In genomic region chr5:80141147-80141671, GRCh38 we compare ENCODE assay signal across 8 cellular contexts.
DNase-seq lines count a peak whose midpoint lies in the region; ATAC-seq and TF ChIP-seq lines count a peak whose summit lies in the region.

No MANE protein-coding gene starts in this region.

- H3K14ac ChIP-seq in trophoblast cell (ENCODE audit: low read length), result no peak overlapping the region

- H4K12ac ChIP-seq in trophoblast cell (ENCODE audit: low read depth, low read length), result no peak overlapping the region

- H3K4ac ChIP-seq in trophoblast cell (ENCODE audit: low read depth, low read length), result no peak overlapping the region

- TF ChIP-seq CTCF in WERI-Rb-1 (IDR thresholded peaks at IDR 0.05; ENCODE audit: low read depth, low read length), result no peak

- peak overlapping the region; percentile 56 for H2BK120ac ChIP-seq in trophoblast cell (ENCODE audit: insufficient read depth, low read length, poor library complexity)

- H3K9me3 Mint-ChIP-seq in stimulated activated memory B cell treated with anti-CD40 and anti-IgM and Interleukin-4, amounts not matched to agents 10 μg/mL and 1 μg/mL and 100 μg/mL, for 72 hours, result no peaks in the 10 kb centered on the region

- no peak overlapping the region for H2AK5ac ChIP-seq in trophoblast cell (ENCODE audit: low read length)

- no peak overlapping the region for H2AFZ ChIP-seq in trophoblast cell (ENCODE audit: insufficient read depth, low read length, poor library complexity)

- H3K27me3 Mint-ChIP-seq in stimulated activated memory B cell treated with anti-CD40 and anti-IgM and Interleukin-4, amounts not matched to agents 10 μg/mL and 1 μg/mL and 100 μg/mL, for 72 hours, result no peaks in the 10 kb centered on the region

- H3K9me3 ChIP-seq in WERI-Rb-1 (ENCODE audit: severe bottlenecking) (no peaks in the 10 kb centered on the region), trophoblast cell (ENCODE audit: insufficient read depth, low read depth, low read length) (no peaks in the 10 kb centered on the region)

- no peak overlapping the region for H2BK12ac ChIP-seq in trophoblast cell (ENCODE audit: low read length)

- peak overlapping the region; percentile 57 for H4K91ac ChIP-seq in trophoblast cell (ENCODE audit: low read depth, low read length)

- in situ Hi-C loops in G401 (cut with HindIII; ENCODE audit: low sequenced_read_pairs), result no loop called here

- H3K23ac ChIP-seq in trophoblast cell (ENCODE audit: low read length), result no peak overlapping the region

- H3K27me3 ChIP-seq in WERI-Rb-1 (ENCODE audit: insufficient read depth, low read depth, severe bottlenecking) (no peaks in the 10 kb centered on the region), trophoblast cell (ENCODE audit: insufficient read depth, low read length) (no peaks in the 10 kb centered on the region)

- H3K36me3 ChIP-seq in WERI-Rb-1 (no peaks in the 10 kb centered on the region), trophoblast cell (ENCODE audit: control insufficient read depth in 1 of 2, insufficient read depth in 2 of 2, low read length in 2 of 2) (peaks cover 20 to 30% of the 10 kb centered on the region in 2 experiments)

- H3K36me3 Mint-ChIP-seq in stimulated activated memory B cell treated with anti-CD40 and anti-IgM and Interleukin-4, amounts not matched to agents 10 μg/mL and 1 μg/mL and 100 μg/mL, for 72 hours, result peaks cover 28% of the 10 kb centered on the region

- H3K79me1 ChIP-seq in trophoblast cell (ENCODE audit: low read length), result peaks cover 5% of the 10 kb centered on the region

- H3K4me3 ChIP-seq in WERI-Rb-1 (ENCODE audit: low read depth, low read length) (no peak overlapping the region), trophoblast cell (ENCODE audit: low read depth, low read length) (no peak overlapping the region)

- H3K79me2 ChIP-seq in trophoblast cell (ENCODE audit: control insufficient read depth, insufficient read depth, low read length, poor library complexity), result no peaks in the 10 kb centered on the region

- no peak overlapping the region for H3K4me3 Mint-ChIP-seq in stimulated activated memory B cell treated with anti-CD40 and anti-IgM and Interleukin-4, amounts not matched to agents 10 μg/mL and 1 μg/mL and 100 μg/mL, for 72 hours

- H3K4me1 Mint-ChIP-seq in stimulated activated memory B cell treated with anti-CD40 and anti-IgM and Interleukin-4, amounts not matched to agents 10 μg/mL and 1 μg/mL and 100 μg/mL, for 72 hours, result peaks cover 32% of the 10 kb centered on the region

- ATAC-seq in HG03025 (IDR thresholded peaks at IDR 0.05; ENCODE audit: low FRiP score, unreplicated experiment) (no peak), GM19324 (IDR thresholded peaks at IDR 0.05; ENCODE audit: low FRiP score, unreplicated experiment) (no peak)
- ATAC-seq in stimulated activated memory B cell treated with anti-CD40 and anti-IgM and Interleukin-4, amounts not matched to agents 10 μg/mL and 1 μg/mL and 100 μg/mL, for 72 hours, result no peak

- WGBS in trophoblast cell (ENCODE audit: extremely low coverage, insufficient coverage, insufficient read length), result no CpG with 5 or more reads among the region's 13 CpGs

- peak overlapping the region; percentile 76 for H4K8ac ChIP-seq in trophoblast cell (ENCODE audit: low read depth, low read length)

- peak overlapping the region; percentile 38; the same call in 1 of the 2 replicates for H3K27ac ChIP-seq in WERI-Rb-1
- H3K27ac ChIP-seq in trophoblast cell (ENCODE audit: low read depth, low read length), result peak overlapping the region; percentile 78

- peaks cover 8 to 19% of the 10 kb centered on the region in 2 experiments for H3K4me1 ChIP-seq in trophoblast cell (ENCODE audit: control insufficient read depth in 1 of 2, insufficient read depth in 2 of 2, low read length in 2 of 2)

- H2BK5ac ChIP-seq in trophoblast cell (ENCODE audit: low read depth, low read length, poor library complexity), result peak overlapping the region; percentile 57

- no peak overlapping the region for H3K27ac Mint-ChIP-seq in stimulated activated memory B cell treated with anti-CD40 and anti-IgM and Interleukin-4, amounts not matched to agents 10 μg/mL and 1 μg/mL and 100 μg/mL, for 72 hours

- no peak overlapping the region for H3K4me2 ChIP-seq in trophoblast cell (ENCODE audit: low read length)

- peak; percentile 10 for DNase-seq in G401 (ENCODE audit: low spot score)
- DNase-seq in WERI-Rb-1, result peak; percentile 66
- DNase-seq in globus pallidus (ENCODE audit: low spot score), result peak; percentile 74
- DNase-seq in trophoblast cell, result peak in 1 of 2 donors; percentile 28
- no peak for DNase-seq in H4 (ENCODE audit: low spot score)

- no peak overlapping the region for H3K18ac ChIP-seq in trophoblast cell (ENCODE audit: low read length)

- H3K9ac ChIP-seq in trophoblast cell (ENCODE audit: low read length), result no peak overlapping the region
